In the genomic region with DNA sequence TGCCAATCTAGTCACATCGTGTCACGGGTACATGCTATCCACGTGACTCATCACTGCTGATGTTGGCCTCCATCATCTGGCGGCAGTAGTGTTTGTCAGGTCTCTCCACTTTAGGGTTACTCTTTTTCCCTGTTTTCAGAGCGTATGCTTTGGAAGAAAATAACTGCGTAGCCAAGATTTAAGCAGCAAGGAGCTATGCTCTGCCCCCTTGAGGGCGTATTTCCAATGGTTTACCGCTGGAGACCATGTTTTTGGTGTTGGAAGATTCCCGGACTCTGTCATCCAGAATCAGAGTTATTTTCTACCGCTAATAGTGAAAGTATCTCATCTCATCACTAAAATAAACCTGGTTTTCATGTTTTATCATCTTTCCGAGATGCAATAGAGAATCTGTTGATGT, we compare ENCODE assay signal across 14 cellular contexts.
"Had no signal": no experiment of that assay in that cellular context is flagged by ENCODE, and none has a peak within 500 bp of the region (broad histone marks: within the 10 kb centered on the region; RNA-seq: fewer than 3 reads in every experiment).

No MANE protein-coding gene starts in this region.

- H2AFZ ChIP-seq: hepatocyte had no signal

- H3K4me1 Mint-ChIP-seq: natural killer cell had no signal

- H3K4me1 ChIP-seq: right atrium auricular region had no signal

- H3K27ac Mint-ChIP-seq: natural killer cell had no signal

- H3K27ac ChIP-seq: coronary artery, hepatocyte, ovary, right atrium auricular region had no signal

- H3K36me3 Mint-ChIP-seq: natural killer cell had no signal

- H3K36me3 ChIP-seq: ovary, right atrium auricular region had no signal

- DNase-seq: effector CD4-positive, alpha-beta T cell; foreskin melanocyte; head of caudate nucleus; mammary epithelial cell; natural killer cell; ovary; stimulated activated CD4-positive, alpha-beta T cell treated with anti-CD3 and anti-CD28 coated beads, Interleukin-2, amount 100 ng/mL, for 48 hours; stimulated activated naive CD4-positive, alpha-beta T cell treated with Interleukin-2 at 50 U/mL for 16 hours; trophoblast cell had no signal

- H3K79me2 ChIP-seq: hepatocyte had no signal

- H3K9me3 ChIP-seq: ovary had no signal

- ATAC-seq: natural killer cell had no signal

- H3K4me3 Mint-ChIP-seq: natural killer cell, neural crest cell had no signal

- H3K4me2 ChIP-seq: hepatocyte, smooth muscle cell had no signal

- H3K4me3 ChIP-seq: coronary artery, hepatocyte, ovary, right atrium auricular region, smooth muscle cell had no signal

- H3K27me3 ChIP-seq: hepatocyte, ovary, right atrium auricular region had no signal
